ENCODE assay signal across 8 cellular contexts in genomic region chr10:30553625-30554442, GRCh38.
DNase-seq lines count a peak whose midpoint lies in the region; ATAC-seq, FAIRE-seq and TF ChIP-seq lines count a peak whose summit lies in the region.

No MANE protein-coding gene starts in this region.

- POLR2A ChIA-PET in RWPE1 (lab: Yijun Ruan, JAX; ENCODE audit: low non-redundant PET), result no interaction called here

- H3K4me1 ChIP-seq in HUES48 (ENCODE audit: control insufficient read depth, insufficient read depth, low read length), result peaks cover 33% of the 10 kb centered on the region

- H3K36me3 ChIP-seq in HUES48 (ENCODE audit: control insufficient read depth, insufficient read depth, low read length), result no peaks in the 10 kb centered on the region

- FAIRE-seq in RCC 7860 (lab: Jason Lieb, UNC), result no peak

- CTCF ChIA-PET in RWPE1 (lab: Yijun Ruan, JAX), result interaction anchor here (0.9 kb wide), 1 partner anchor 10 kb away, joined by 3 read pairs; no protein-coding TSS in a partner anchor

- no peak for ATAC-seq in HG03520 (IDR thresholded peaks at IDR 0.05; ENCODE audit: unreplicated experiment)

- no peak for TF ChIP-seq CTCF in cardiac fibroblast (IDR thresholded peaks at IDR 0.05; ENCODE audit: low read depth, low read length)
- no peak for TF ChIP-seq CTCF in RWPE1 (conservative IDR thresholded peaks at IDR 0.05; ENCODE audit: low read depth)

- H3K9me3 ChIP-seq in HUES48 (ENCODE audit: control insufficient read depth, insufficient read depth, low read length), result no peaks in the 10 kb centered on the region

- DNase-seq in cardiac fibroblast (ENCODE audit: low read depth in 2 of 2), result peak; percentile 61 to 86
- DNase-seq in kidney tubule cell (ENCODE audit: low spot score), result peak; percentile 26
- peak in 17 of 49 donors; percentile 1 to 32 (median 8) for DNase-seq in substantia nigra (lab: John Stamatoyannopoulos, UW)
- DNase-seq in RCC 7860 (ENCODE audit: low spot score), result no peak
- DNase-seq in NCI-H1694 (lab: John Stamatoyannopoulos, UW), result no peak
- DNase-seq in RWPE1 (ENCODE audit: low spot score), result no peak

- H3K4me3 ChIP-seq in HUES48 (ENCODE audit: low read depth, low read length) (peak overlapping the region; percentile 47), cardiac fibroblast (replicated peaks in 1 of 2; ENCODE audit: low read depth in 2 of 2, low read length in 2 of 2) (peak overlapping the region in 1 of 2 donors; percentile 24)

- H3K27ac ChIP-seq in HUES48 (ENCODE audit: low read depth, low read length), result peak overlapping the region; percentile 93
- H3K27ac ChIP-seq in substantia nigra (ENCODE audit: low read depth, low read length, poor library complexity, severe bottlenecking), result peak overlapping the region; percentile 30
- no peak overlapping the region for H3K27ac ChIP-seq in RWPE1

- H3K27me3 ChIP-seq in HUES48 (ENCODE audit: control insufficient read depth, insufficient read depth, low read length), result no peaks in the 10 kb centered on the region

- peak overlapping the region; percentile 28 for H3K9ac ChIP-seq in HUES48 (ENCODE audit: low read depth, low read length)

Comparison
In these comparisons a context has a peak if more than half of its experiments do, and no peak if none do; other contexts are left out.
1. DNase-seq: peak in cardiac fibroblast (2 of 2) and kidney tubule cell (single experiment); none in RCC 7860 (single experiment), NCI-H1694 (single experiment) and RWPE1 (single experiment).